18 cellular contexts compared by ENCODE assay signal in the genomic region with DNA sequence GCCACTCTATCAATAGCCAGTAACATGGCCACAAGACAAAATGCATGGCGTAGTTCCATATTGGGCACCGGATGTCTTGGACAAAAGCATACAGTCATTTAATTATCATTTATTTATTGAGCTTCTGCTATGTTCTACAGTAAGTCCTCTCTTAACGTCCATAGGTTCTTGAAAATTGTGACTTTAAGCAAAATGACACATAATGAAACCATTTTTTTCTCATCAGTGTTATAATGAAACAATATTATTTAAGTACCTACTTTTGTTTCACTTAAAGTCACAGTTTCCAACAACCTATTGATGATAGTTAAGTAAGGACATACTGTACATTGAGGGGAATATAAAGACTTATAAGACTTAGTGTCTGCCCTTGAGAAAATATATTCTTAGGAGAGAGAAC.
DNase-seq lines count a peak whose midpoint lies in the region; ATAC-seq and TF ChIP-seq lines count a peak whose summit lies in the region.
"Had no signal": no experiment of that assay in that cellular context is flagged by ENCODE, and none has a peak within 500 bp of the region (broad histone marks: within the 10 kb centered on the region; RNA-seq: fewer than 3 reads in every experiment).

No MANE protein-coding gene starts in this region.

- no peak for TF ChIP-seq EP300 in transverse colon (IDR thresholded peaks at IDR 0.05; ENCODE audit: low read depth)

- TF ChIP-seq CTCF in natural killer cell (IDR thresholded peaks at IDR 0.05) (no peak), transverse colon (IDR thresholded peaks at IDR 0.05) (no peak)

- no peak for DNase-seq in activated CD4-positive, alpha-beta T cell treated with anti-CD3 and anti-CD28 coated beads for 36 hours
- DNase-seq in activated CD4-positive, alpha-beta T cell treated with anti-CD3 and anti-CD28 coated beads for 48 hours: no peak
- no peak for DNase-seq in activated CD8-positive, alpha-beta T cell treated with anti-CD3 and anti-CD28 coated beads, Interleukin-2, amount 10 ng/mL, durations not matched to agents 7 days and 5 days
- DNase-seq in natural killer cell: no peak
- no peak for DNase-seq in transverse colon
- no peak for DNase-seq in NCI-H146 treated with DMSO at 0.1 percent for 48 hours (lab: John Stamatoyannopoulos, UW; ENCODE audit: unreplicated experiment)
- DNase-seq in NCI-H2171 treated with DMSO at 0.1 percent for 48 hours (lab: John Stamatoyannopoulos, UW): no peak
- DNase-seq: 8988T, adrenal gland, BE2C, caudate nucleus, GF-D8, left colon, midbrain, NCI-H1694 treated with DMSO at 0.1 percent for 48 hours, NCI-H446 had no signal

- intact Hi-C loops in activated CD4-positive, alpha-beta T cell treated with anti-CD3 and anti-CD28 coated beads for 36 hours (cut with DNase I, micrococcal nuclease): loop anchor here (1.0 to 2.0 kb wide), 3 partner anchors 29 to 155 kb away; no protein-coding TSS in a partner anchor
- intact Hi-C loops in natural killer cell (cut with micrococcal nuclease): no loop called here
- intact Hi-C loops in transverse colon (cut with DNase I; ENCODE audit: low total_unique reads): no loop called here

- peak overlapping the region; percentile 18 for H3K4me3 Mint-ChIP-seq in activated CD4-positive, alpha-beta T cell treated with anti-CD3 and anti-CD28 coated beads for 36 hours
- H3K4me3 Mint-ChIP-seq in activated CD8-positive, alpha-beta T cell treated with anti-CD3 and anti-CD28 coated beads, Interleukin-2, amount 10 ng/mL, durations not matched to agents 7 days and 5 days: no peak overlapping the region
- H3K4me3 Mint-ChIP-seq in natural killer cell: no peak overlapping the region

- H3K9me3 Mint-ChIP-seq in activated CD4-positive, alpha-beta T cell treated with anti-CD3 and anti-CD28 coated beads for 36 hours (ENCODE audit: low read depth): no peaks in the 10 kb centered on the region
- H3K9me3 Mint-ChIP-seq in activated CD8-positive, alpha-beta T cell treated with anti-CD3 and anti-CD28 coated beads, Interleukin-2, amount 10 ng/mL, durations not matched to agents 7 days and 5 days (ENCODE audit: insufficient read depth): no peaks in the 10 kb centered on the region
- H3K9me3 Mint-ChIP-seq in natural killer cell: no peaks in the 10 kb centered on the region

- H3K36me3 Mint-ChIP-seq in activated CD4-positive, alpha-beta T cell treated with anti-CD3 and anti-CD28 coated beads for 36 hours (ENCODE audit: low read depth): peaks cover 80% of the 10 kb centered on the region
- peaks cover 79% of the 10 kb centered on the region for H3K36me3 Mint-ChIP-seq in activated CD8-positive, alpha-beta T cell treated with anti-CD3 and anti-CD28 coated beads, Interleukin-2, amount 10 ng/mL, durations not matched to agents 7 days and 5 days (ENCODE audit: low read depth)
- peaks cover 21% of the 10 kb centered on the region for H3K36me3 Mint-ChIP-seq in natural killer cell

- peaks cover 0 to 4% (median 0%) of the 10 kb centered on the region in 4 donors for H3K4me1 ChIP-seq in transverse colon

- H3K4me1 Mint-ChIP-seq in activated CD4-positive, alpha-beta T cell treated with anti-CD3 and anti-CD28 coated beads for 36 hours: peaks cover 68% of the 10 kb centered on the region
- peaks cover 18% of the 10 kb centered on the region for H3K4me1 Mint-ChIP-seq in activated CD8-positive, alpha-beta T cell treated with anti-CD3 and anti-CD28 coated beads, Interleukin-2, amount 10 ng/mL, durations not matched to agents 7 days and 5 days (ENCODE audit: low read depth)
- H3K4me1 Mint-ChIP-seq in natural killer cell: peaks cover 26 to 35% of the 10 kb centered on the region in 2 donors

- peak overlapping the region; percentile 92 for H3K27ac Mint-ChIP-seq in activated CD4-positive, alpha-beta T cell treated with anti-CD3 and anti-CD28 coated beads for 36 hours
- peak overlapping the region; percentile 65 for H3K27ac Mint-ChIP-seq in activated CD8-positive, alpha-beta T cell treated with anti-CD3 and anti-CD28 coated beads, Interleukin-2, amount 10 ng/mL, durations not matched to agents 7 days and 5 days
- peak overlapping the region; percentile 67 to 70 for H3K27ac Mint-ChIP-seq in natural killer cell

- TF ChIP-seq POLR2A in transverse colon (IDR thresholded peaks at IDR 0.05): no peak

- POLR2A ChIA-PET in activated CD4-positive, alpha-beta T cell treated with anti-CD3 and anti-CD28 coated beads for 36 hours (lab: Charles Lee): interaction anchor here (2.2 kb wide), 1 partner anchor 12 kb away, joined by 12 read pairs; no protein-coding TSS in a partner anchor
- POLR2A ChIA-PET in activated CD8-positive, alpha-beta T cell treated with anti-CD3 and anti-CD28 coated beads, Interleukin-2, amount 10 ng/mL, durations not matched to agents 7 days and 5 days (lab: Charles Lee): interaction anchor here (0.9 kb wide), 1 partner anchor 17 kb away, joined by 5 read pairs; no protein-coding TSS in a partner anchor

- no peak overlapping the region for H3K4me3 ChIP-seq in transverse colon
- H3K4me3 ChIP-seq: adrenal gland, esophagus muscularis mucosa had no signal

- peak; percentile 19 for ATAC-seq in activated CD4-positive, alpha-beta T cell treated with anti-CD3 and anti-CD28 coated beads for 36 hours
- ATAC-seq in GM18861 (IDR thresholded peaks at IDR 0.05; ENCODE audit: unreplicated experiment) (peak; percentile 58), natural killer cell (no peak)
- ATAC-seq in activated CD8-positive, alpha-beta T cell treated with anti-CD3 and anti-CD28 coated beads, Interleukin-2, amount 10 ng/mL, durations not matched to agents 7 days and 5 days: no peak
- ATAC-seq: left colon had no signal

- no peaks in the 10 kb centered on the region for H3K27me3 Mint-ChIP-seq in activated CD4-positive, alpha-beta T cell treated with anti-CD3 and anti-CD28 coated beads for 36 hours
- H3K27me3 Mint-ChIP-seq in activated CD8-positive, alpha-beta T cell treated with anti-CD3 and anti-CD28 coated beads, Interleukin-2, amount 10 ng/mL, durations not matched to agents 7 days and 5 days (ENCODE audit: low read depth): no peaks in the 10 kb centered on the region
- H3K27me3 Mint-ChIP-seq in natural killer cell (ENCODE audit: low read depth in 2 of 2): no peaks in the 10 kb centered on the region

- CTCF ChIA-PET in activated CD4-positive, alpha-beta T cell treated with anti-CD3 and anti-CD28 coated beads for 36 hours (lab: Charles Lee): interaction anchor here (1.2 to 1.3 kb wide), 2 partner anchors 9 to 22 kb away, joined by 3 to 5 read pairs; no protein-coding TSS in a partner anchor
- CTCF ChIA-PET in activated CD8-positive, alpha-beta T cell treated with anti-CD3 and anti-CD28 coated beads, Interleukin-2, amount 10 ng/mL, durations not matched to agents 7 days and 5 days (lab: Charles Lee): no interaction called here

- H3K36me3 ChIP-seq in transverse colon: peaks cover 0 to 69% (median 26%) of the 10 kb centered on the region in 4 donors

- H3K9me3 ChIP-seq in transverse colon: no peaks in the 10 kb centered on the region
- H3K9me3 ChIP-seq: adrenal gland, BE2C, esophagus muscularis mucosa had no signal

- H3K27ac ChIP-seq in transverse colon: no peak overlapping the region
- H3K27ac ChIP-seq: esophagus muscularis mucosa had no signal

- 83 to 94% methylated on average over 3 of the region's 3 CpGs for WGBS in transverse colon (ENCODE audit: low coverage in 1 of 2), 2 donors

- in situ Hi-C loops in transverse colon (cut with MboI; ENCODE audit: low pct_ligation_motif_present in 1 of 4, low pct_unique_long_range_greater_than_20kb in 1 of 4, low sequenced_read_pairs in 3 of 4): no loop called here

- H3K27me3 ChIP-seq in transverse colon: no peaks in the 10 kb centered on the region
- H3K27me3 ChIP-seq: adrenal gland, BE2C, esophagus muscularis mucosa had no signal

Comparison
In these comparisons a context has a peak if more than half of its experiments do, and no peak if none do; other contexts are left out.
1. ATAC-seq: peak in activated CD4-positive, alpha-beta T cell treated with anti-CD3 and anti-CD28 coated beads for 36 hours (single experiment) and GM18861 (single experiment); none in activated CD8-positive, alpha-beta T cell treated with anti-CD3 and anti-CD28 coated beads, Interleukin-2, amount 10 ng/mL, durations not matched to agents 7 days and 5 days (single experiment) and natural killer cell (0 of 3).
2. intact Hi-C loops: an anchor here in activated CD4-positive, alpha-beta T cell treated with anti-CD3 and anti-CD28 coated beads for 36 hours (1.0 to 2.0 kb wide); none called in natural killer cell and transverse colon.
3. Peak in every context shown above with its lines, with median percentiles within 50 percentile points of each other: H3K27ac Mint-ChIP-seq.